ENCODE assay signal across 1 cellular context in genomic region chr1:21703318-21703963, GRCh38.
TF ChIP-seq lines count a peak whose summit lies in the region.

No MANE protein-coding gene starts in this region.

TF ChIP-seq in K562, 482 proteins besides CTCF, POLR2A, EP300 and RAD21:
- TF ChIP-seq NFE2 (IDR thresholded peaks at IDR 0.05; ENCODE audit: low read depth) (peak; percentile 83), MAZ (CRISPR knock-in tag; conservative IDR thresholded peaks at IDR 0.05 in 1 of 2, IDR thresholded peaks at IDR 0.05 in 1 of 2) (peak in 1 of 2 experiments; percentile 9; a peak in 1 of 4 replicates), MAFK (IDR thresholded peaks at IDR 0.05; ENCODE audit: low read length) (peak; percentile 76), SREBF2 (CRISPR knock-in tag; IDR thresholded peaks at IDR 0.05) (no peak), ETV1 (tag; conservative IDR thresholded peaks at IDR 0.05; ENCODE audit: low read depth) (no peak), RBM39 (optimal IDR thresholded peaks at IDR 0.05; ENCODE audit: low read depth, low read length) (no peak), NFYB (IDR thresholded peaks at IDR 0.05; ENCODE audit: extremely low read depth, insufficient read length) (no peak), NBN (IDR thresholded peaks at IDR 0.05; ENCODE audit: low read depth) (peak; percentile 35; the same call in 1 of the 2 replicates), ATF1 (CRISPR knock-in tag; IDR thresholded peaks at IDR 0.05) (no peak), ATF1 (tag; IDR thresholded peaks at IDR 0.05) (no peak), ZNF584 (CRISPR knock-in tag; IDR thresholded peaks at IDR 0.05; ENCODE audit: low read depth) (peak; percentile 33; the same call in 1 of the 2 replicates), TEAD2 (tag; IDR thresholded peaks at IDR 0.05) (no peak), SMC3 (conservative IDR thresholded peaks at IDR 0.05; ENCODE audit: insufficient read depth, low read depth, low read length) (peak; percentile 54; the same call in 1 of the 2 replicates), NFE2L1 (tag; IDR thresholded peaks at IDR 0.05; ENCODE audit: borderline replicate concordance, low read depth) (peak; percentile 34; the same call in 1 of the 2 replicates), ZNF175 (CRISPR knock-in tag; IDR thresholded peaks at IDR 0.05; ENCODE audit: low read depth) (0 out of 2 replicates have a peak, but pooled peaks have one; percentile 38), CXXC5 (CRISPR knock-in tag; IDR thresholded peaks at IDR 0.05) (peak; percentile 39), FOXK2 (conservative IDR thresholded peaks at IDR 0.05 in 1 of 2, IDR thresholded peaks at IDR 0.05 in 1 of 2; ENCODE audit: low read depth in 2 of 2) (0 out of 4 replicates have a peak, but pooled peaks of 1 of the 2 experiments have one; percentile 13), AFF4 (CRISPR knock-in tag; IDR thresholded peaks at IDR 0.05) (no peak), NR4A1 (CRISPR knock-in tag; IDR thresholded peaks at IDR 0.05) (no peak), NR4A1 (tag; IDR thresholded peaks at IDR 0.05) (no peak), ID3 (CRISPR knock-in tag; IDR thresholded peaks at IDR 0.05) (no peak), ID3 (tag; IDR thresholded peaks at IDR 0.05) (no peak), TRIM28 (IDR thresholded peaks at IDR 0.05) (no peak), NFRKB (IDR thresholded peaks at IDR 0.05; ENCODE audit: low read depth) (no peak), ARID3A (IDR thresholded peaks at IDR 0.05; ENCODE audit: borderline replicate concordance, low read depth, low read length) (peak; percentile 91; the same call in 1 of the 2 replicates), ZNF274 (IDR thresholded peaks at IDR 0.05; ENCODE audit: borderline replicate concordance, low read depth, low read length) (no peak), JUNB (CRISPR knock-in tag; conservative IDR thresholded peaks at IDR 0.05) (no peak), ZNF589 (CRISPR knock-in tag; IDR thresholded peaks at IDR 0.05; ENCODE audit: low read depth) (0 out of 2 replicates have a peak, but pooled peaks have one; percentile 7), ZNF316 (IDR thresholded peaks at IDR 0.05) (peak; percentile 82), ZNF707 (CRISPR knock-in tag; conservative IDR thresholded peaks at IDR 0.05) (no peak), DPF2 (IDR thresholded peaks at IDR 0.05) (peak; percentile 31; the same call in 1 of the 2 replicates), L3MBTL2 (IDR thresholded peaks at IDR 0.05) (no peak), ELF1 (tag; IDR thresholded peaks at IDR 0.05) (no peak), POLR3A (IDR thresholded peaks at IDR 0.05; ENCODE audit: borderline replicate concordance, extremely low read depth, insufficient read depth, insufficient read length) (no peak), FOSL1 (tag; conservative IDR thresholded peaks at IDR 0.05) (0 out of 2 replicates have a peak, but pooled peaks have one; percentile 33), ZBTB40 (IDR thresholded peaks at IDR 0.05) (peak; percentile 85), ZBTB40 (CRISPR knock-in tag; IDR thresholded peaks at IDR 0.05) (peak; percentile 62), ZNF639 (CRISPR knock-in tag; conservative IDR thresholded peaks at IDR 0.05 in 1 of 2, IDR thresholded peaks at IDR 0.05 in 1 of 2) (no peak), CC2D1A (IDR thresholded peaks at IDR 0.05) (no peak), MAFG (tag; conservative IDR thresholded peaks at IDR 0.05) (peak; percentile 88), ZC3H8 (IDR thresholded peaks at IDR 0.05) (no peak), C11orf30 (IDR thresholded peaks at IDR 0.05; ENCODE audit: low read depth) (peak; percentile 81), MAFF (IDR thresholded peaks at IDR 0.05; ENCODE audit: low read length) (peak; percentile 73), DEAF1 (CRISPR knock-in tag; IDR thresholded peaks at IDR 0.05) (0 out of 2 replicates have a peak, but pooled peaks have one; percentile 38)
TF ChIP-seq in K562: peak in this region for 20.
